1 cellular context compared by ENCODE assay signal in genomic region chr11:132310390-132311375, GRCh38.
A peak's percentile ranks its signal among the peaks of the same experiment; 100 is the strongest.
TF ChIP-seq lines count a peak whose summit lies in the region.

No MANE protein-coding gene starts in this region.

TF ChIP-seq in SK-N-SH, 30 proteins besides CTCF, POLR2A, EP300 and RAD21 (continued from another document):
- TF ChIP-seq IRF3 (IDR thresholded peaks at IDR 0.05; ENCODE audit: low read depth, low read length) (no peak), SIN3A (IDR thresholded peaks at IDR 0.05; ENCODE audit: borderline replicate concordance, low read depth, low read length) (no peak), RCOR1 (IDR thresholded peaks at IDR 0.05; ENCODE audit: low read length) (no peak), GABPA (IDR thresholded peaks at IDR 0.05; ENCODE audit: low read depth) (no peak), REST (IDR thresholded peaks at IDR 0.05; ENCODE audit: low read depth, low read length) (no peak), EZH2phosphoT487 (IDR thresholded peaks at IDR 0.05; ENCODE audit: borderline replicate concordance, low read depth) (no peak), ZBTB33 (IDR thresholded peaks at IDR 0.05; ENCODE audit: borderline replicate concordance, low read depth) (no peak), FOXJ3 (CRISPR knock-in tag; IDR thresholded peaks at IDR 0.05) (0 out of 2 replicates have a peak, but pooled peaks have one; percentile 47), YY1 (IDR thresholded peaks at IDR 0.05; ENCODE audit: low read depth) (no peak), JUND (IDR thresholded peaks at IDR 0.05) (peak; percentile 70), RXRA (IDR thresholded peaks at IDR 0.05; ENCODE audit: borderline replicate concordance, low read depth) (no peak), FOSL2 (IDR thresholded peaks at IDR 0.05; ENCODE audit: borderline replicate concordance, low read depth) (peak; percentile 41; the same call in 1 of the 2 replicates), RFX5 (IDR thresholded peaks at IDR 0.05; ENCODE audit: low read length) (no peak), NRF1 (IDR thresholded peaks at IDR 0.05; ENCODE audit: low read depth, low read length) (no peak), FOXM1 (IDR thresholded peaks at IDR 0.05; ENCODE audit: low read depth) (no peak), NFIC (IDR thresholded peaks at IDR 0.05; ENCODE audit: borderline replicate concordance) (peak; percentile 55), MEF2A (IDR thresholded peaks at IDR 0.05; ENCODE audit: borderline replicate concordance, low read depth) (no peak)
- TF ChIP-seq, protein P1, sequence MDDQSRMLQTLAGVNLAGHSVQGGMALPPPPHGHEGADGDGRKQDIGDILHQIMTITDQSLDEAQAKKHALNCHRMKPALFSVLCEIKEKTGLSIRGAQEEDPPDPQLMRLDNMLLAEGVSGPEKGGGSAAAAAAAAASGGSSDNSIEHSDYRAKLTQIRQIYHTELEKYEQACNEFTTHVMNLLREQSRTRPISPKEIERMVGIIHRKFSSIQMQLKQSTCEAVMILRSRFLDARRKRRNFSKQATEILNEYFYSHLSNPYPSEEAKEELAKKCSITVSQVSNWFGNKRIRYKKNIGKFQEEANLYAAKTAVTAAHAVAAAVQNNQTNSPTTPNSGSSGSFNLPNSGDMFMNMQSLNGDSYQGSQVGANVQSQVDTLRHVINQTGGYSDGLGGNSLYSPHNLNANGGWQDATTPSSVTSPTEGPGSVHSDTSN (IDR thresholded peaks at IDR 0.05): peak; percentile 82
